ENCODE assay signal across 11 cellular contexts in genomic region chr4:152785639-152786517, GRCh38. TPM values are rescaled to one million over a fixed set of nuclear protein-coding genes. Genes with fewer than 3 reads are reported as not detected.
DNase-seq lines count a peak whose midpoint lies in the region; ATAC-seq and TF ChIP-seq lines count a peak whose summit lies in the region.
"Had no signal": no experiment of that assay in that cellular context is flagged by ENCODE, and none has a peak within 500 bp of the region (broad histone marks: within the 10 kb centered on the region; RNA-seq: fewer than 3 reads in every experiment).

No MANE protein-coding gene starts in this region.

- TF ChIP-seq CTCF in sigmoid colon (IDR thresholded peaks at IDR 0.05), result no peak

- H3K27ac Mint-ChIP-seq in activated CD8-positive, alpha-beta memory T cell treated with anti-CD3 and anti-CD28 coated beads, Interleukin-2, amount 10 ng/mL, durations not matched to agents 7 days and 5 days, result peak overlapping the region; percentile 45
- H3K27ac Mint-ChIP-seq in IgD-negative memory B cell, result peak overlapping the region in 2 of 3 donors; percentile 3 to 69
- H3K27ac Mint-ChIP-seq in central memory CD8-positive, alpha-beta T cell (ENCODE audit: low read depth), result peak overlapping the region; percentile 54
- H3K27ac Mint-ChIP-seq in stimulated activated memory B cell treated with anti-CD40 and anti-IgM and Interleukin-4, amounts not matched to agents 10 μg/mL and 1 μg/mL and 100 μg/mL, for 72 hours, result peak overlapping the region; percentile 47

- TF ChIP-seq POLR2A in sigmoid colon (IDR thresholded peaks at IDR 0.05), result no peak

- H3K36me3 Mint-ChIP-seq in activated CD8-positive, alpha-beta memory T cell treated with anti-CD3 and anti-CD28 coated beads, Interleukin-2, amount 10 ng/mL, durations not matched to agents 7 days and 5 days, result peaks cover 17% of the 10 kb centered on the region
- H3K36me3 Mint-ChIP-seq in IgD-negative memory B cell, result no peaks in the 10 kb centered on the region
- H3K36me3 Mint-ChIP-seq in central memory CD8-positive, alpha-beta T cell (ENCODE audit: insufficient read depth), result no peaks in the 10 kb centered on the region
- H3K36me3 Mint-ChIP-seq in stimulated activated memory B cell treated with anti-CD40 and anti-IgM and Interleukin-4, amounts not matched to agents 10 μg/mL and 1 μg/mL and 100 μg/mL, for 72 hours, result no peaks in the 10 kb centered on the region

- H3K9me3 ChIP-seq in sigmoid colon, result no peaks in the 10 kb centered on the region

- intact Hi-C loops in sigmoid colon (cut with DNase I), result loop anchor here (10.0 kb wide), 1 partner anchor 329 kb away; no protein-coding TSS in a partner anchor

- H3K4me3 ChIP-seq in sigmoid colon, result no peak overlapping the region

- no peaks in the 10 kb centered on the region for H3K27me3 Mint-ChIP-seq in activated CD8-positive, alpha-beta memory T cell treated with anti-CD3 and anti-CD28 coated beads, Interleukin-2, amount 10 ng/mL, durations not matched to agents 7 days and 5 days
- H3K27me3 Mint-ChIP-seq in IgD-negative memory B cell, result no peaks in the 10 kb centered on the region
- H3K27me3 Mint-ChIP-seq in central memory CD8-positive, alpha-beta T cell, result no peaks in the 10 kb centered on the region
- H3K27me3 Mint-ChIP-seq in stimulated activated memory B cell treated with anti-CD40 and anti-IgM and Interleukin-4, amounts not matched to agents 10 μg/mL and 1 μg/mL and 100 μg/mL, for 72 hours, result no peaks in the 10 kb centered on the region

- no peak for TF ChIP-seq EP300 in sigmoid colon (IDR thresholded peaks at IDR 0.05)

- no peak overlapping the region for H3K27ac ChIP-seq in sigmoid colon

- peaks cover 43% of the 10 kb centered on the region for H3K4me1 Mint-ChIP-seq in activated CD8-positive, alpha-beta memory T cell treated with anti-CD3 and anti-CD28 coated beads, Interleukin-2, amount 10 ng/mL, durations not matched to agents 7 days and 5 days
- peaks cover 31 to 45% (median 42%) of the 10 kb centered on the region in 3 donors for H3K4me1 Mint-ChIP-seq in IgD-negative memory B cell
- peaks cover 28% of the 10 kb centered on the region for H3K4me1 Mint-ChIP-seq in central memory CD8-positive, alpha-beta T cell
- H3K4me1 Mint-ChIP-seq in stimulated activated memory B cell treated with anti-CD40 and anti-IgM and Interleukin-4, amounts not matched to agents 10 μg/mL and 1 μg/mL and 100 μg/mL, for 72 hours, result peaks cover 62% of the 10 kb centered on the region

- no peaks in the 10 kb centered on the region for H3K9me3 Mint-ChIP-seq in activated CD8-positive, alpha-beta memory T cell treated with anti-CD3 and anti-CD28 coated beads, Interleukin-2, amount 10 ng/mL, durations not matched to agents 7 days and 5 days (ENCODE audit: low read depth)
- H3K9me3 Mint-ChIP-seq in IgD-negative memory B cell, result no peaks in the 10 kb centered on the region
- no peaks in the 10 kb centered on the region for H3K9me3 Mint-ChIP-seq in central memory CD8-positive, alpha-beta T cell
- H3K9me3 Mint-ChIP-seq in stimulated activated memory B cell treated with anti-CD40 and anti-IgM and Interleukin-4, amounts not matched to agents 10 μg/mL and 1 μg/mL and 100 μg/mL, for 72 hours, result no peaks in the 10 kb centered on the region

- no peak for ATAC-seq in activated CD8-positive, alpha-beta memory T cell treated with anti-CD3 and anti-CD28 coated beads, Interleukin-2, amount 10 ng/mL, durations not matched to agents 7 days and 5 days
- no peak for ATAC-seq in central memory CD8-positive, alpha-beta T cell (replicated peaks; ENCODE audit: extremely low read depth, poor library complexity, severe bottlenecking)
- ATAC-seq in stimulated activated memory B cell treated with anti-CD40 and anti-IgM and Interleukin-4, amounts not matched to agents 10 μg/mL and 1 μg/mL and 100 μg/mL, for 72 hours, result peak; percentile 34

- peak overlapping the region; percentile 44 for H3K4me3 Mint-ChIP-seq in activated CD8-positive, alpha-beta memory T cell treated with anti-CD3 and anti-CD28 coated beads, Interleukin-2, amount 10 ng/mL, durations not matched to agents 7 days and 5 days
- H3K4me3 Mint-ChIP-seq in IgD-negative memory B cell, result peak overlapping the region in 3 of 4 donors; percentile 1 to 30 (median 9)
- peak overlapping the region; percentile 10 for H3K4me3 Mint-ChIP-seq in central memory CD8-positive, alpha-beta T cell
- peak overlapping the region; percentile 0 for H3K4me3 Mint-ChIP-seq in stimulated activated memory B cell treated with anti-CD40 and anti-IgM and Interleukin-4, amounts not matched to agents 10 μg/mL and 1 μg/mL and 100 μg/mL, for 72 hours

- CTCF ChIA-PET in activated CD8-positive, alpha-beta memory T cell treated with anti-CD3 and anti-CD28 coated beads, Interleukin-2, amount 10 ng/mL, durations not matched to agents 7 days and 5 days (lab: Charles Lee), result no interaction called here

- H3K36me3 ChIP-seq in sigmoid colon, result no peaks in the 10 kb centered on the region

- 29 to 49% methylated on average over 3 of the region's 3 CpGs for WGBS in sigmoid colon, 2 donors

- no peaks in the 10 kb centered on the region for H3K27me3 ChIP-seq in sigmoid colon

- DNase-seq in activated CD8-positive, alpha-beta memory T cell treated with anti-CD3 and anti-CD28 coated beads, Interleukin-2, amount 10 ng/mL, durations not matched to agents 7 days and 5 days, result no peak
- DNase-seq in activated CD8-positive, alpha-beta memory T cell treated with anti-CD3 and anti-CD28 coated beads, Interleukin-2, amount 50 U/mL, for 48 hours, result no peak
- no peak for DNase-seq in central memory CD8-positive, alpha-beta T cell (ENCODE audit: low spot score in 2 of 2)
- DNase-seq in SW 1271 (lab: John Stamatoyannopoulos, UW) (no peak), sigmoid colon (no peak), amygdala (lab: John Stamatoyannopoulos, UW) (no peak)
- DNase-seq: anterior cingulate cortex; NCI-H226; stimulated activated naive CD4-positive, alpha-beta T cell had no signal

- peaks cover 0 to 26% (median 19%) of the 10 kb centered on the region in 4 donors for H3K4me1 ChIP-seq in sigmoid colon

RNA-seq across cellular contexts. Expression of gene ARFIP1, which starts 6.1 kb away (rescaled TPM):
- 10 to 100 TPM; 20.1 to 25.0 TPM for total RNA-seq in activated CD8-positive, alpha-beta memory T cell treated with anti-CD3 and anti-CD28 coated beads, Interleukin-2, amount 10 ng/mL, durations not matched to agents 7 days and 5 days
- polyA plus RNA-seq in IgD-negative memory B cell (18.2 TPM), sigmoid colon (10 to 100 TPM; 27.4 to 50.9 (median 36.0) TPM)
- 10 to 100 TPM; 22.1 to 33.5 (median 28.3) TPM for total RNA-seq in sigmoid colon

RNA-seq across cellular contexts. Expression of gene TIGD4, which starts 6.3 kb away (rescaled TPM):
- under 1 TPM; 0.40 to 0.53 TPM for total RNA-seq in activated CD8-positive, alpha-beta memory T cell treated with anti-CD3 and anti-CD28 coated beads, Interleukin-2, amount 10 ng/mL, durations not matched to agents 7 days and 5 days
- 0.28 TPM for polyA plus RNA-seq in IgD-negative memory B cell
- total RNA-seq in sigmoid colon, result under 1 TPM; 0.33 to 0.83 (median 0.38) TPM
- under 1 TPM in 1 of 3 donors, not detected in 2; 0.25 TPM for polyA plus RNA-seq in sigmoid colon
